ENCODE assay signal across 18 cellular contexts in genomic region chr22:48147404-48147803, GRCh38.
"Had no signal": no experiment of that assay in that cellular context is flagged by ENCODE, and none has a peak within 500 bp of the region (broad histone marks: within the 10 kb centered on the region; RNA-seq: fewer than 3 reads in every experiment).

No MANE protein-coding gene starts in this region.

- H3K4me1 Mint-ChIP-seq: nephron had no signal

- DNase-seq: effector memory CD4-positive, alpha-beta T cell; gastrocnemius medialis; heart right ventricle; left colon; left ventricle myocardium superior; mesendoderm; naive B cell; posterior cingulate gyrus; small intestine; stimulated activated CD4-positive, alpha-beta T cell treated with anti-CD3 and anti-CD28 coated beads, Interleukin-12 subunit alpha, Interleukin-12 subunit beta, amount 100 ng/mL, for 4 hours; stimulated activated naive CD4-positive, alpha-beta T cell; stomach; transverse colon had no signal

- H3K27ac ChIP-seq: epithelial cell of prostate, esophagus muscularis mucosa, gastrocnemius medialis, heart right ventricle, neutrophil, stomach, thoracic aorta, transverse colon had no signal

- ATAC-seq: gastrocnemius medialis, heart right ventricle, left colon, left ventricle myocardium superior had no signal

- H3K9me3 ChIP-seq: esophagus muscularis mucosa, gastrocnemius medialis, heart right ventricle, neutrophil, stomach, thoracic aorta had no signal

- H3K27me3 ChIP-seq: neutrophil had no signal

- H3K27ac Mint-ChIP-seq: nephron had no signal

- H3K4me3 ChIP-seq: esophagus muscularis mucosa, gastrocnemius medialis, heart right ventricle, stomach, thoracic aorta, transverse colon had no signal

- H3K9me3 Mint-ChIP-seq: nephron had no signal

- H3K36me3 ChIP-seq: esophagus muscularis mucosa, gastrocnemius medialis, heart right ventricle, neutrophil, stomach, thoracic aorta, transverse colon had no signal

- H3K4me3 Mint-ChIP-seq: naive B cell, nephron had no signal
